ENCODE assay signal across 30 cellular contexts in genomic region chr4:79297479-79297878, GRCh38. TPM values are rescaled to one million over a fixed set of nuclear protein-coding genes. Genes with fewer than 3 reads are reported as not detected.
"Had no signal": no experiment of that assay in that cellular context is flagged by ENCODE, and none has a peak within 500 bp of the region (broad histone marks: within the 10 kb centered on the region; RNA-seq: fewer than 3 reads in every experiment).

No MANE protein-coding gene starts in this region.

- H3K4me3 ChIP-seq: heart left ventricle, left ventricle myocardium inferior, neural progenitor cell, ovary, prostate gland, sigmoid colon, stomach, testis, thyroid gland, transverse colon, upper lobe of left lung, vagina had no signal

- H3K36me3 ChIP-seq: heart left ventricle, left ventricle myocardium inferior, neural progenitor cell, ovary, prostate gland, sigmoid colon, stomach, thyroid gland, transverse colon, upper lobe of left lung, vagina had no signal

- H3K4me1 ChIP-seq: heart left ventricle, left ventricle myocardium inferior, prostate gland, sigmoid colon, stomach, testis, thyroid gland, upper lobe of left lung, vagina had no signal

- H3K27ac ChIP-seq: heart left ventricle, left ventricle myocardium inferior, neural progenitor cell, ovary, prostate gland, sigmoid colon, stomach, testis, thyroid gland, transverse colon, upper lobe of left lung, vagina had no signal

- DNase-seq: hypothalamus; immature natural killer cell; left ventricle myocardium inferior; mammary epithelial cell; mesenchymal stem cell; naive B cell; natural killer cell; nephron progenitor cell; ovary; sigmoid colon; small intestine; stimulated activated CD4-positive, alpha-beta T cell treated with anti-CD3 and anti-CD28 coated beads, Interleukin-1b, Interleukin-23, amount 100 ng/mL, for 48 hours; stimulated activated CD4-positive, alpha-beta T cell treated with anti-CD3 and anti-CD28 coated beads, Interleukin-2, amount 100 ng/mL, for 48 hours; stimulated activated CD4-positive, alpha-beta T cell treated with anti-CD3 and anti-CD28 coated beads, Interleukin-4, amount 100 ng/mL, for 4 hours; stimulated activated CD8-positive, alpha-beta memory T cell treated with anti-CD3 and anti-CD28 coated beads, Interleukin-4, amount 100 ng/mL, for 48 hours; stimulated activated naive CD4-positive, alpha-beta T cell; stomach; testis; thyroid gland; transverse colon had no signal

- ATAC-seq: natural killer cell had no signal

- H3K36me3 Mint-ChIP-seq: immature natural killer cell, naive B cell, natural killer cell, neural progenitor cell had no signal

- H3K27me3 ChIP-seq: heart left ventricle, neural progenitor cell, ovary, sigmoid colon, stomach, testis, thyroid gland, transverse colon, upper lobe of left lung, vagina had no signal

- H3K9me3 Mint-ChIP-seq: naive B cell, natural killer cell, nephron progenitor cell, neural progenitor cell had no signal

- H3K4me1 Mint-ChIP-seq: immature natural killer cell, naive B cell, natural killer cell, nephron progenitor cell, neural progenitor cell had no signal

- H3K9me3 ChIP-seq: heart left ventricle, left ventricle myocardium inferior, ovary, prostate gland, sigmoid colon, stomach, testis, thyroid gland, transverse colon, upper lobe of left lung, vagina had no signal

- H3K27me3 Mint-ChIP-seq: naive B cell had no signal

- H3K27ac Mint-ChIP-seq: immature natural killer cell, naive B cell, natural killer cell, nephron progenitor cell, neural progenitor cell had no signal

- H3K4me3 Mint-ChIP-seq: immature natural killer cell, naive B cell, natural killer cell, nephron progenitor cell, neural progenitor cell had no signal

RNA-seq across cellular contexts. Expression of gene NAA11, which starts 28.4 kb away (rescaled TPM):
- total RNA-seq: heart left ventricle, kidney epithelial cell, left ventricle myocardium inferior, lower leg skin, mammary epithelial cell, natural killer cell, omental fat pad, ovary, right cardiac atrium, sigmoid colon, stomach, thyroid gland, transverse colon, upper lobe of left lung, urinary bladder, vagina had no signal
- polyA plus RNA-seq: heart left ventricle, immature natural killer cell, mammary epithelial cell, ovary, right cardiac atrium, sigmoid colon, small intestine, stomach, urinary bladder had no signal
